In genomic region chr3:136196064-136196400, GRCh38 we compare ENCODE assay signal across 1 cellular context.
TF ChIP-seq lines count a peak whose summit lies in the region.

Gene MSL2, minus strand, starts transcription at chr3:136196335. Its CDS starts 1,222 bp downstream, at chr3:136195113.

TF ChIP-seq in K562, 482 proteins besides CTCF, POLR2A, EP300 and RAD21 (continued from another document and continues in another):
- TF ChIP-seq ZNF407 (IDR thresholded peaks at IDR 0.05; ENCODE audit: low read depth) (no peak), ZNF507 (tag; conservative IDR thresholded peaks at IDR 0.05) (no peak), TEAD1 (CRISPR knock-in tag; IDR thresholded peaks at IDR 0.05) (no peak; a peak in 1 of 4 replicates), ZBTB8A (IDR thresholded peaks at IDR 0.05; ENCODE audit: partially characterized antibody) (no peak), PTBP1 (IDR thresholded peaks at IDR 0.05; ENCODE audit: low read depth, low read length) (no peak), KLF1 (tag; IDR thresholded peaks at IDR 0.05) (no peak), SFPQ (IDR thresholded peaks at IDR 0.05; ENCODE audit: low read depth, low read length) (no peak), FOXJ2 (tag; IDR thresholded peaks at IDR 0.05) (no peak), ZNF124 (CRISPR knock-in tag; IDR thresholded peaks at IDR 0.05) (no peak), ZNF589 (CRISPR knock-in tag; IDR thresholded peaks at IDR 0.05; ENCODE audit: low read depth) (no peak), NELFE (IDR thresholded peaks at IDR 0.05; ENCODE audit: insufficient read depth, insufficient read length) (no peak), CGGBP1 (CRISPR knock-in tag; IDR thresholded peaks at IDR 0.05) (0 out of 2 replicates have a peak, but pooled peaks have one; percentile 61), HDAC2 (IDR thresholded peaks at IDR 0.05) (no peak), TFE3 (CRISPR knock-in tag; IDR thresholded peaks at IDR 0.05) (no peak), MNT (conservative IDR thresholded peaks at IDR 0.05) (no peak), ATF7 (IDR thresholded peaks at IDR 0.05) (no peak), PKNOX1 (IDR thresholded peaks at IDR 0.05) (no peak), BRF1 (IDR thresholded peaks at IDR 0.05; ENCODE audit: borderline replicate concordance, extremely low read depth, insufficient read length) (no peak), ATF3 (IDR thresholded peaks at IDR 0.05) (no peak), ATF3 (CRISPR knock-in tag; conservative IDR thresholded peaks at IDR 0.05) (no peak), ZNF592 (IDR thresholded peaks at IDR 0.05) (no peak), ELF2 (CRISPR knock-in tag; IDR thresholded peaks at IDR 0.05) (no peak), PHF8 (IDR thresholded peaks at IDR 0.05; ENCODE audit: borderline replicate concordance, low read length) (0 out of 2 replicates have a peak, but pooled peaks have one; percentile 39), NFYB (IDR thresholded peaks at IDR 0.05; ENCODE audit: extremely low read depth, insufficient read length) (no peak), ZZZ3 (IDR thresholded peaks at IDR 0.05) (no peak), RBM34 (IDR thresholded peaks at IDR 0.05; ENCODE audit: borderline replicate concordance, insufficient read depth, low read length) (no peak), ZNF134 (CRISPR knock-in tag; conservative IDR thresholded peaks at IDR 0.05) (no peak), RNF2 (IDR thresholded peaks at IDR 0.05) (no peak), ZSCAN29 (IDR thresholded peaks at IDR 0.05) (no peak)
